ENCODE assay signal across 9 cellular contexts in genomic region chr18:57436193-57436964, GRCh38. TPM values are rescaled to one million over a fixed set of nuclear protein-coding genes. Genes with fewer than 3 reads are reported as not detected.
A peak's percentile ranks its signal among the peaks of the same experiment; 100 is the strongest.
DNase-seq lines count a peak whose midpoint lies in the region; ATAC-seq and TF ChIP-seq lines count a peak whose summit lies in the region.
"Had no signal": no experiment of that assay in that cellular context is flagged by ENCODE, and none has a peak within 500 bp of the region (broad histone marks: within the 10 kb centered on the region; RNA-seq: fewer than 3 reads in every experiment).

No MANE protein-coding gene starts in this region.

- H3K4me3 ChIP-seq in ascending aorta (peak overlapping the region; percentile 23 to 50), foreskin fibroblast (ENCODE audit: low read depth in 1 of 2, low read length in 2 of 2) (no peak overlapping the region)
- H3K4me3 ChIP-seq: GM12878 had no signal

- peaks cover 77% of the 10 kb centered on the region for H3K27me3 Mint-ChIP-seq in HFFc6 (ENCODE audit: insufficient read depth)
- peaks cover 67 to 83% (median 80%) of the 10 kb centered on the region in 3 donors for H3K27me3 Mint-ChIP-seq in naive B cell

- H3K36me3 ChIP-seq in ascending aorta: no peaks in the 10 kb centered on the region

- H3K36me3 Mint-ChIP-seq in HFFc6 (ENCODE audit: low read depth) (peaks cover 6% of the 10 kb centered on the region; the same call in 1 of the 2 replicates), naive B cell (peaks cover 5 to 33% of the 10 kb centered on the region in 2 donors)

- intact Hi-C loops in ascending aorta (cut with DNase I): loop anchor here (10.0 kb wide), 1 partner anchor 408 kb away; no protein-coding TSS in a partner anchor

- DNase-seq in COLO668 (lab: John Stamatoyannopoulos, UW; ENCODE audit: unreplicated experiment): peak; percentile 73
- no peak for DNase-seq in HFFc6
- peak in 1 of 2 donors; percentile 64 for DNase-seq in ascending aorta (ENCODE audit: low spot score in 2 of 2)
- no peak for DNase-seq in naive B cell
- DNase-seq in iPS-NIHi7 (ENCODE audit: extremely low spot score): no peak
- no peak for DNase-seq in foreskin fibroblast
- no peak for DNase-seq in D341Med (ENCODE audit: low spot score)
- no peak for DNase-seq in amniotic stem cell (lab: John Stamatoyannopoulos, UW)

- no peak for TF ChIP-seq CTCF in HFFc6 (IDR thresholded peaks at IDR 0.05)
- TF ChIP-seq CTCF in ascending aorta (IDR thresholded peaks at IDR 0.05): no peak
- TF ChIP-seq CTCF in foreskin fibroblast (IDR thresholded peaks at IDR 0.05; ENCODE audit: low read depth, low read length): no peak

- peak overlapping the region; percentile 79 for H3K4me3 Mint-ChIP-seq in HFFc6
- H3K4me3 Mint-ChIP-seq in naive B cell: peak overlapping the region; percentile 63 to 84 (median 78)

- H3K4me1 Mint-ChIP-seq in HFFc6 (ENCODE audit: low read depth) (peaks cover 43% of the 10 kb centered on the region), naive B cell (peaks cover 26 to 64% (median 59%) of the 10 kb centered on the region in 3 donors)

- H3K27ac Mint-ChIP-seq in HFFc6: no peak overlapping the region
- peak overlapping the region in 4 of 6 donors; percentile 75 to 93 (median 91) for H3K27ac Mint-ChIP-seq in naive B cell

- no peak for ATAC-seq in naive B cell (ENCODE audit: low read depth in 2 of 2)
- ATAC-seq: GM12878 had no signal

- no peak overlapping the region for H3K27ac ChIP-seq in ascending aorta

- peaks cover 38% of the 10 kb centered on the region for H3K27me3 ChIP-seq in ascending aorta

- no peaks in the 10 kb centered on the region for H3K9me3 ChIP-seq in ascending aorta

- H3K9me3 Mint-ChIP-seq in HFFc6 (no peaks in the 10 kb centered on the region), naive B cell (peaks cover 5 to 42% (median 24%) of the 10 kb centered on the region in 7 donors)

- H3K4me1 ChIP-seq in ascending aorta: peaks cover 3 to 20% of the 10 kb centered on the region in 2 donors

RNA-seq across cellular contexts. Expression of gene ONECUT2, which starts 1.2 kb away (rescaled TPM):
- under 1 TPM; 0.10 to 0.40 (median 0.18) TPM for total RNA-seq in HFFc6 (2021; fragmentation: NEBNext Ultra II Directional; extraction: Animal tissue kit (Norgen Biotek cat#: 25700))
- 0.11 TPM for total RNA-seq in ascending aorta
- not detected for polyA plus RNA-seq in naive B cell (ENCODE audit: low read depth in 6 of 6)

Comparison
In these comparisons a context has a peak if more than half of its experiments do, and no peak if none do; other contexts are left out.
1. H3K4me3 ChIP-seq: peak in ascending aorta (2 of 2); none in foreskin fibroblast (0 of 2).